8 cellular contexts compared by ENCODE assay signal in the genomic region with DNA sequence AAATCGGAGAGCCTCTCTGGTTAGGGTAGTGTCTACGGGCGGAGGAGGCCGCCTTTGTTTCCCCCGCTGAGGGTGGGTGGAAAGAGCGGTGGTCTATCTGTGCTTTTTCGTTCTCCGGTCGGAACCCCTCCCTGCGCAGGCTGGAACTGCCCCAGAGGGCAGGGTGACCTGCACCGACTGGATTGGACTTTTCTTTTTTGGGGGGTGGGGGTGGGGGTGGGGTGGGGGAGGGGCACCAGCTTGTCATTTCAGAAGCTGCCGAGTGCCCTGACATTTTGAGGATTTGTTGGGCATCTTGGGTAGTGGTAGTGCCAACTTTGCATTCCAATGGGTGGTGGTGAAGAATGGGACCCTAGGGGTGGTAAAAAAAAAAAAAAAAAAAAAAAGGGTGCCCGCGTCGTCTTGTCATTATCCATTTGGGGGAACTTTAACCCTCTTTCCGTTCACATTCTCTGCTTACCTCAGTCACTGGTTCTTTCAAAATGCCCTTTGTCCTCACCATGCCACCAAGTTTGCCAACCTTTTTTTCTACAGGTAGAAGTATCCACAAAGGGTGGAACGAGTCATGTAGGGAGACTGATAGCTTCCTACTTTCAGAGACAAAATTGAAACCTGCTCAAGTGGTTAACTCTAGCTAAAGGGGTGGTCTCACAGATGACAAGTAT. TPM values are rescaled to one million over a fixed set of nuclear protein-coding genes. Genes with fewer than 3 reads are reported as not detected.
A peak's percentile ranks its signal among the peaks of the same experiment; 100 is the strongest.
DNase-seq lines count a peak whose midpoint lies in the region; ATAC-seq, FAIRE-seq and TF ChIP-seq lines count a peak whose summit lies in the region.

No MANE protein-coding gene starts in this region.

- H3K36me3 ChIP-seq in neuronal stem cell (replicated peaks in 1 of 2; ENCODE audit: control insufficient read depth in 2 of 2, insufficient read depth in 2 of 2, low read length in 2 of 2) = peaks cover 0 to 14% of the 10 kb centered on the region in 2 donors

- no peak for TF ChIP-seq RAD21 in A549 (conservative IDR thresholded peaks at IDR 0.05 in 1 of 2, IDR thresholded peaks at IDR 0.05 in 1 of 2)

- H3K14ac ChIP-seq in neuronal stem cell (ENCODE audit: low read length) = no peak overlapping the region

- peak overlapping the region; percentile 68 for H3K23ac ChIP-seq in neuronal stem cell (ENCODE audit: low read depth, low read length, poor library complexity)

- H3K27me3 ChIP-seq in neuronal stem cell (ENCODE audit: control insufficient read depth in 3 of 3, insufficient read depth in 3 of 3, low read depth in 1 of 3, low read length in 3 of 3) = no peaks in the 10 kb centered on the region

- peak overlapping the region; percentile 84 to 97 (median 88) for H3K4me3 Mint-ChIP-seq in T-cell

- H3K9ac ChIP-seq in neuronal stem cell (ENCODE audit: low read depth, low read length, poor library complexity) = no peak overlapping the region

- CTCF ChIA-PET in A549 (lab: Yijun Ruan, JAX) (interaction anchor here (0.6 to 1.0 kb wide), 6 partner anchors 26 to 154 kb away, joined by 3 to 5 read pairs (median 3); no protein-coding TSS in a partner anchor), T-cell (lab: Charles Lee) (interaction anchor here in 1 of 2 donors (0.6 kb wide), 1 partner anchor 446 kb away, joined by 5 read pairs; no protein-coding TSS in a partner anchor)

- ATAC-seq in A549 = peak in 1 of 2 experiments; percentile 38; a peak in 2 of 6 replicates
- ATAC-seq in T-cell (replicated peaks in 1 of 4) = peak in 1 of 4 experiments; percentile 13
- no peak for ATAC-seq in GM18870 (IDR thresholded peaks at IDR 0.05; ENCODE audit: unreplicated experiment)

- H2BK12ac ChIP-seq in neuronal stem cell (ENCODE audit: low read length) = no peak overlapping the region

- no peaks in the 10 kb centered on the region for H3K27me3 Mint-ChIP-seq in T-cell

- peak overlapping the region; percentile 81 for H3K4me3 ChIP-seq in A549
- H3K4me3 ChIP-seq in fibroblast of the aortic adventitia (ENCODE audit: low read depth, low read length) = peak overlapping the region; percentile 90
- H3K4me3 ChIP-seq in neuronal stem cell (ENCODE audit: low read length in 2 of 2) = peak overlapping the region; percentile 65 to 87

- TF ChIP-seq CTCF in A549 (IDR thresholded peaks at IDR 0.05) (no peak), fibroblast of the aortic adventitia (IDR thresholded peaks at IDR 0.05; ENCODE audit: insufficient read depth, low read length) (no peak)

- no peak overlapping the region for H2BK120ac ChIP-seq in neuronal stem cell (ENCODE audit: low read depth, low read length)

- H3K27ac Mint-ChIP-seq in T-cell = peak overlapping the region; percentile 91 to 94

- H4K91ac ChIP-seq in neuronal stem cell (ENCODE audit: low read depth, low read length, poor library complexity) = no peak overlapping the region

- H3K79me1 ChIP-seq in neuronal stem cell (ENCODE audit: low read depth, low read length) = no peaks in the 10 kb centered on the region

- H3K4me1 ChIP-seq in A549 (peaks cover 55% of the 10 kb centered on the region), neuronal stem cell (ENCODE audit: control insufficient read depth in 2 of 2, insufficient read depth in 1 of 2, low read depth in 1 of 2, low read length in 2 of 2) (peaks cover 4 to 10% of the 10 kb centered on the region in 2 donors)

- H2BK5ac ChIP-seq in neuronal stem cell (ENCODE audit: low read length) = peak overlapping the region; percentile 100

- peaks cover 46 to 57% (median 56%) of the 10 kb centered on the region in 3 donors for H3K4me1 Mint-ChIP-seq in T-cell

- 0% methylated on average over 14 of the region's 17 CpGs for WGBS in A549 (ENCODE audit: missing lambda C conversion rate)
- WGBS in neuronal stem cell (ENCODE audit: extremely low coverage in 2 of 2, insufficient read length in 2 of 2, insufficient replicate concordance in 1 of 2), 2 donors = no CpG with 5 or more reads among the region's 17 CpGs

- POLR2A ChIA-PET in A549 (lab: Yijun Ruan, JAX) (interaction anchor here (0.7 to 1.2 kb wide), 4 partner anchors 129 to 425 kb away, joined by 3 to 4 read pairs (median 3); a partner anchor contains a TSS), T-cell (lab: Charles Lee) (interaction anchor here in 1 of 2 donors (0.6 kb wide), 1 partner anchor 169 kb away, joined by 6 read pairs; no protein-coding TSS in a partner anchor)

- H3K27ac ChIP-seq in A549 = peak overlapping the region; percentile 99
- H3K27ac ChIP-seq in neuronal stem cell (replicated peaks; ENCODE audit: low read length) = peak overlapping the region; percentile 99

- H2AFZ ChIP-seq in neuronal stem cell (ENCODE audit: low read length) = peak overlapping the region; percentile 77

- H4K8ac ChIP-seq in neuronal stem cell (ENCODE audit: low read depth, low read length) = no peak overlapping the region

- DNase-seq in A549 (ENCODE audit: low read depth in 1 of 2, low spot score in 1 of 2) = peak in 1 of 2 experiments; percentile 10
- peak; percentile 27 for DNase-seq in GM19239 (ENCODE audit: insufficient read length, low spot score)
- no peak for DNase-seq in T-cell
- DNase-seq in fibroblast of the aortic adventitia (ENCODE audit: low read depth) = no peak
- no peak for DNase-seq in neuronal stem cell (ENCODE audit: low spot score)
- DNase-seq in COR-L47 (lab: John Stamatoyannopoulos, UW) = no peak
- no peak for DNase-seq in ecto neural progenitor cell (ENCODE audit: low spot score)

- H3K9me3 Mint-ChIP-seq in T-cell = no peaks in the 10 kb centered on the region

- no peak overlapping the region for H2AK5ac ChIP-seq in neuronal stem cell (ENCODE audit: low read depth, low read length)

- peak overlapping the region; percentile 85 for H3K18ac ChIP-seq in neuronal stem cell (ENCODE audit: low read length)

- H3K4me2 ChIP-seq in A549 (peak overlapping the region; percentile 98), neuronal stem cell (ENCODE audit: insufficient read depth, low read length, poor library complexity, severe bottlenecking) (peak overlapping the region; percentile 71)

- no peak overlapping the region for H2BK15ac ChIP-seq in neuronal stem cell (ENCODE audit: low read length)

- H3K9me3 ChIP-seq in A549 (no peaks in the 10 kb centered on the region), neuronal stem cell (replicated peaks in 1 of 2; ENCODE audit: control insufficient read depth in 2 of 2, insufficient read depth in 1 of 2, low read depth in 1 of 2, low read length in 2 of 2) (no peaks in the 10 kb centered on the region)

- no peak for TF ChIP-seq POLR2A in A549 (IDR thresholded peaks at IDR 0.05; ENCODE audit: low read length)

- H3K36me3 Mint-ChIP-seq in T-cell = peaks cover 2% of the 10 kb centered on the region

- TF ChIP-seq EP300 in A549 (IDR thresholded peaks at IDR 0.05) = no peak

- no peak overlapping the region for H3K4ac ChIP-seq in neuronal stem cell (ENCODE audit: low read length)

- FAIRE-seq in A549 (lab: Jason Lieb, UNC) (no peak), GM19239 (lab: Jason Lieb, UNC) (peak; percentile 85)

TF ChIP-seq in A549, 52 proteins besides CTCF, POLR2A, EP300 and RAD21 (continues in another document):
- no peak for TF ChIP-seq JUNB (IDR thresholded peaks at IDR 0.05)
- TF ChIP-seq, protein P1, sequence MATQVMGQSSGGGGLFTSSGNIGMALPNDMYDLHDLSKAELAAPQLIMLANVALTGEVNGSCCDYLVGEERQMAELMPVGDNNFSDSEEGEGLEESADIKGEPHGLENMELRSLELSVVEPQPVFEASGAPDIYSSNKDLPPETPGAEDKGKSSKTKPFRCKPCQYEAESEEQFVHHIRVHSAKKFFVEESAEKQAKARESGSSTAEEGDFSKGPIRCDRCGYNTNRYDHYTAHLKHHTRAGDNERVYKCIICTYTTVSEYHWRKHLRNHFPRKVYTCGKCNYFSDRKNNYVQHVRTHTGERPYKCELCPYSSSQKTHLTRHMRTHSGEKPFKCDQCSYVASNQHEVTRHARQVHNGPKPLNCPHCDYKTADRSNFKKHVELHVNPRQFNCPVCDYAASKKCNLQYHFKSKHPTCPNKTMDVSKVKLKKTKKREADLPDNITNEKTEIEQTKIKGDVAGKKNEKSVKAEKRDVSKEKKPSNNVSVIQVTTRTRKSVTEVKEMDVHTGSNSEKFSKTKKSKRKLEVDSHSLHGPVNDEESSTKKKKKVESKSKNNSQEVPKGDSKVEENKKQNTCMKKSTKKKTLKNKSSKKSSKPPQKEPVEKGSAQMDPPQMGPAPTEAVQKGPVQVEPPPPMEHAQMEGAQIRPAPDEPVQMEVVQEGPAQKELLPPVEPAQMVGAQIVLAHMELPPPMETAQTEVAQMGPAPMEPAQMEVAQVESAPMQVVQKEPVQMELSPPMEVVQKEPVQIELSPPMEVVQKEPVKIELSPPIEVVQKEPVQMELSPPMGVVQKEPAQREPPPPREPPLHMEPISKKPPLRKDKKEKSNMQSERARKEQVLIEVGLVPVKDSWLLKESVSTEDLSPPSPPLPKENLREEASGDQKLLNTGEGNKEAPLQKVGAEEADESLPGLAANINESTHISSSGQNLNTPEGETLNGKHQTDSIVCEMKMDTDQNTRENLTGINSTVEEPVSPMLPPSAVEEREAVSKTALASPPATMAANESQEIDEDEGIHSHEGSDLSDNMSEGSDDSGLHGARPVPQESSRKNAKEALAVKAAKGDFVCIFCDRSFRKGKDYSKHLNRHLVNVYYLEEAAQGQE (IDR thresholded peaks at IDR 0.05) = no peak
- no peak for TF ChIP-seq KDM5A (IDR thresholded peaks at IDR 0.05)
- no peak for TF ChIP-seq MYC (IDR thresholded peaks at IDR 0.05; ENCODE audit: borderline replicate concordance, low read length)

RNA-seq across cellular contexts. Expression of a gene that starts 1.3 kb away (rescaled TPM):
- polyA plus RNA-seq in A549 (2011; rRNA removed) (44.9 and 48.1 TPM in 2 replicates), A549 (2017; fragmentation: RNase III; extraction: RNeasy Plus Mini Kit Qiagen cat#74134 plus additional on column Dnase treatment) (37.9 to 41.7 TPM (median 41.2 TPM) in 3 replicates)
- 19.9 and 20.4 TPM in 2 replicates for polyA plus RNA-seq in A549 (2012; cell fraction: cytosol; rRNA removed)
- polyA plus RNA-seq in A549 (2012; cell fraction: nucleus; rRNA removed) = 10.2 and 11.6 TPM in 2 replicates
- polyA minus RNA-seq in A549 (2011; rRNA and poly(A)+ RNA removed) = 34.8 and 36.2 TPM in 2 replicates
- total RNA-seq in T-cell (10 to 100 TPM; 23.8 to 29.3 (median 28.1) TPM), fibroblast of the aortic adventitia (ENCODE audit: low replicate concordance) (21.1 and 21.7 TPM in 2 replicates)
- 133 TPM for polyA plus RNA-seq in neuronal stem cell (2013, experiment 1 of 2)
- polyA plus RNA-seq in neuronal stem cell (2013, experiment 2 of 2) = 136 TPM

RNA-seq across cellular contexts. Expression of a gene that starts 22.9 kb away (rescaled TPM):
- polyA plus RNA-seq in A549 (2011; rRNA removed) (2.0 and 3.3 TPM in 2 replicates), A549 (2017; fragmentation: RNase III; extraction: RNeasy Plus Mini Kit Qiagen cat#74134 plus additional on column Dnase treatment) (1.9 to 4.3 TPM (median 4.0 TPM) in 3 replicates)
- 1.0 and 1.2 TPM in 2 replicates for polyA plus RNA-seq in A549 (2012; cell fraction: cytosol; rRNA removed)
- polyA plus RNA-seq in A549 (2012; cell fraction: nucleus; rRNA removed) = 0.59 and 1.3 TPM in 2 replicates
- polyA minus RNA-seq in A549 (2011; rRNA and poly(A)+ RNA removed) = 2.9 and 3.7 TPM in 2 replicates
- total RNA-seq in T-cell (1 to 10 TPM in 3 of 5 donors, not detected in 2; 1.1 to 1.9 (median 1.4) TPM), fibroblast of the aortic adventitia (ENCODE audit: low replicate concordance) (5.7 and 145 TPM in 2 replicates)
- 0.06 TPM for polyA plus RNA-seq in neuronal stem cell (2013, experiment 1 of 2)
- polyA plus RNA-seq in neuronal stem cell (2013, experiment 2 of 2) = not detected
